1 cellular context compared by ENCODE assay signal in the genomic region with DNA sequence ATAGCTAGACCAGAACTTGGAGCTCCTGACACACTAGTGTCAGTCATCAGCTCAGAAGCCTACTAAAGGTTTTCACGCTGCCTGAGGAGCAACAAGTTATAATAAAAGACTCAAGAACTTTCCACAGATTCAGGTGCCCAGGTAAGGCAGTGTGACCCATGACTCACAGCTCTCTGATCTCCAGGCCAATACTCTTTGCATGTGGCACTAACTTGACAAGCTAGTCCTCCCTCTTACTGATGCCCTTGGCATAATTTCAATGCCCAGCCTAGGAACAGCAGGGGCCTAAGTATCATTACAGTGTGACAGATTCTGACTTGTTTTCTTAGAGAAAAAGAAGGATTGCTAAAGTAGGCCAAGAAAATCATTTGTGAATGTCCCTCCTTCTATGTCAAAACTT.
TF ChIP-seq lines count a peak whose summit lies in the region.

No MANE protein-coding gene starts in this region.

TF ChIP-seq in HCT116, 20 proteins besides CTCF, POLR2A, EP300 and RAD21 (continued from another document):
- TF ChIP-seq POLR2AphosphoS5 (IDR thresholded peaks at IDR 0.05; ENCODE audit: low read depth, low read length), result no peak
- TF ChIP-seq ZNF274 (IDR thresholded peaks at IDR 0.05; ENCODE audit: low read depth, low read length), result no peak
- TF ChIP-seq ZFX (IDR thresholded peaks at IDR 0.05), result no peak
- no peak for TF ChIP-seq EZH2phosphoT487 (IDR thresholded peaks at IDR 0.05; ENCODE audit: borderline replicate concordance)
- peak; percentile 58; the same call in 1 of the 2 replicates for TF ChIP-seq CBX3 (IDR thresholded peaks at IDR 0.05; ENCODE audit: low read depth)
- TF ChIP-seq TCF7L2 (IDR thresholded peaks at IDR 0.05; ENCODE audit: borderline replicate concordance, extremely low read depth, insufficient read depth, insufficient read length), result no peak
- TF ChIP-seq, protein P1, sequence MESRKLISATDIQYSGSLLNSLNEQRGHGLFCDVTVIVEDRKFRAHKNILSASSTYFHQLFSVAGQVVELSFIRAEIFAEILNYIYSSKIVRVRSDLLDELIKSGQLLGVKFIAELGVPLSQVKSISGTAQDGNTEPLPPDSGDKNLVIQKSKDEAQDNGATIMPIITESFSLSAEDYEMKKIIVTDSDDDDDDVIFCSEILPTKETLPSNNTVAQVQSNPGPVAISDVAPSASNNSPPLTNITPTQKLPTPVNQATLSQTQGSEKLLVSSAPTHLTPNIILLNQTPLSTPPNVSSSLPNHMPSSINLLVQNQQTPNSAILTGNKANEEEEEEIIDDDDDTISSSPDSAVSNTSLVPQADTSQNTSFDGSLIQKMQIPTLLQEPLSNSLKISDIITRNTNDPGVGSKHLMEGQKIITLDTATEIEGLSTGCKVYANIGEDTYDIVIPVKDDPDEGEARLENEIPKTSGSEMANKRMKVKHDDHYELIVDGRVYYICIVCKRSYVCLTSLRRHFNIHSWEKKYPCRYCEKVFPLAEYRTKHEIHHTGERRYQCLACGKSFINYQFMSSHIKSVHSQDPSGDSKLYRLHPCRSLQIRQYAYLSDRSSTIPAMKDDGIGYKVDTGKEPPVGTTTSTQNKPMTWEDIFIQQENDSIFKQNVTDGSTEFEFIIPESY (IDR thresholded peaks at IDR 0.05; ENCODE audit: extremely low read depth, insufficient replicate concordance, low read length), result no peak
- TF ChIP-seq, protein P2, sequence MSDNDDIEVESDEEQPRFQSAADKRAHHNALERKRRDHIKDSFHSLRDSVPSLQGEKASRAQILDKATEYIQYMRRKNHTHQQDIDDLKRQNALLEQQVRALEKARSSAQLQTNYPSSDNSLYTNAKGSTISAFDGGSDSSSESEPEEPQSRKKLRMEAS (IDR thresholded peaks at IDR 0.05), result peak; percentile 72
- no peak for TF ChIP-seq YY1 (IDR thresholded peaks at IDR 0.05; ENCODE audit: extremely low read depth, insufficient replicate concordance, low read depth, low read length)
- TF ChIP-seq, protein P3, sequence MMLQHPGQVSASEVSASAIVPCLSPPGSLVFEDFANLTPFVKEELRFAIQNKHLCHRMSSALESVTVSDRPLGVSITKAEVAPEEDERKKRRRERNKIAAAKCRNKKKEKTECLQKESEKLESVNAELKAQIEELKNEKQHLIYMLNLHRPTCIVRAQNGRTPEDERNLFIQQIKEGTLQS (IDR thresholded peaks at IDR 0.05), result no peak
- no peak for TF ChIP-seq EGR1 (IDR thresholded peaks at IDR 0.05; ENCODE audit: low read depth)
- TF ChIP-seq CEBPB (IDR thresholded peaks at IDR 0.05; ENCODE audit: low read depth), result no peak; the same call in 1 of the 2 replicates
- TF ChIP-seq SIN3A (IDR thresholded peaks at IDR 0.05; ENCODE audit: low read depth), result 0 out of 2 replicates have a peak, but pooled peaks have one; percentile 31
- TF ChIP-seq FOSL1 (IDR thresholded peaks at IDR 0.05; ENCODE audit: low read depth), result peak; percentile 59
- peak; percentile 66 for TF ChIP-seq JUND (IDR thresholded peaks at IDR 0.05)
- no peak for TF ChIP-seq ELF1 (IDR thresholded peaks at IDR 0.05; ENCODE audit: borderline replicate concordance, low read depth)
- TF ChIP-seq SRF (IDR thresholded peaks at IDR 0.05; ENCODE audit: low read depth), result peak; percentile 54
- TF ChIP-seq EZH2 (IDR thresholded peaks at IDR 0.05), result no peak
- TF ChIP-seq, protein P4, sequence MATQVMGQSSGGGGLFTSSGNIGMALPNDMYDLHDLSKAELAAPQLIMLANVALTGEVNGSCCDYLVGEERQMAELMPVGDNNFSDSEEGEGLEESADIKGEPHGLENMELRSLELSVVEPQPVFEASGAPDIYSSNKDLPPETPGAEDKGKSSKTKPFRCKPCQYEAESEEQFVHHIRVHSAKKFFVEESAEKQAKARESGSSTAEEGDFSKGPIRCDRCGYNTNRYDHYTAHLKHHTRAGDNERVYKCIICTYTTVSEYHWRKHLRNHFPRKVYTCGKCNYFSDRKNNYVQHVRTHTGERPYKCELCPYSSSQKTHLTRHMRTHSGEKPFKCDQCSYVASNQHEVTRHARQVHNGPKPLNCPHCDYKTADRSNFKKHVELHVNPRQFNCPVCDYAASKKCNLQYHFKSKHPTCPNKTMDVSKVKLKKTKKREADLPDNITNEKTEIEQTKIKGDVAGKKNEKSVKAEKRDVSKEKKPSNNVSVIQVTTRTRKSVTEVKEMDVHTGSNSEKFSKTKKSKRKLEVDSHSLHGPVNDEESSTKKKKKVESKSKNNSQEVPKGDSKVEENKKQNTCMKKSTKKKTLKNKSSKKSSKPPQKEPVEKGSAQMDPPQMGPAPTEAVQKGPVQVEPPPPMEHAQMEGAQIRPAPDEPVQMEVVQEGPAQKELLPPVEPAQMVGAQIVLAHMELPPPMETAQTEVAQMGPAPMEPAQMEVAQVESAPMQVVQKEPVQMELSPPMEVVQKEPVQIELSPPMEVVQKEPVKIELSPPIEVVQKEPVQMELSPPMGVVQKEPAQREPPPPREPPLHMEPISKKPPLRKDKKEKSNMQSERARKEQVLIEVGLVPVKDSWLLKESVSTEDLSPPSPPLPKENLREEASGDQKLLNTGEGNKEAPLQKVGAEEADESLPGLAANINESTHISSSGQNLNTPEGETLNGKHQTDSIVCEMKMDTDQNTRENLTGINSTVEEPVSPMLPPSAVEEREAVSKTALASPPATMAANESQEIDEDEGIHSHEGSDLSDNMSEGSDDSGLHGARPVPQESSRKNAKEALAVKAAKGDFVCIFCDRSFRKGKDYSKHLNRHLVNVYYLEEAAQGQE (IDR thresholded peaks at IDR 0.05; ENCODE audit: low read depth), result no peak
